In genomic region chr5:59001716-59002115, GRCh38 we compare ENCODE assay signal across 22 cellular contexts.
A peak's percentile ranks its signal among the peaks of the same experiment; 100 is the strongest.
DNase-seq lines count a peak whose midpoint lies in the region; ATAC-seq, FAIRE-seq and TF ChIP-seq lines count a peak whose summit lies in the region.
"Had no signal": no experiment of that assay in that cellular context is flagged by ENCODE, and none has a peak within 500 bp of the region (broad histone marks: within the 10 kb centered on the region; RNA-seq: fewer than 3 reads in every experiment).

No MANE protein-coding gene starts in this region.

- no peak overlapping the region for H3K27ac ChIP-seq in CD4-positive, alpha-beta T cell (ENCODE audit: low read depth, low read length)
- H3K27ac ChIP-seq: C4-2B, GM23248 had no signal

- CTCF ChIA-PET in CD4-positive, alpha-beta T cell (lab: Charles Lee) = interaction anchor here (1.0 kb wide), 1 partner anchor 25 kb away, joined by 3 read pairs; no protein-coding TSS in a partner anchor

- peaks cover 60% of the 10 kb centered on the region for H3K4me1 Mint-ChIP-seq in activated CD4-positive, alpha-beta T cell treated with anti-CD3 and anti-CD28 coated beads, Interleukin-2, amount 10 ng/mL, durations not matched to agents 24 days and 14 days
- H3K4me1 Mint-ChIP-seq in CD4-positive, alpha-beta T cell (ENCODE audit: low read depth) = peaks cover 79% of the 10 kb centered on the region
- H3K4me1 Mint-ChIP-seq in activated naive CD8-positive, alpha-beta T cell treated with anti-CD3 and anti-CD28 coated beads, Interleukin-2, amount 50 U/mL, for 24 hours = peaks cover 65% of the 10 kb centered on the region
- H3K4me1 Mint-ChIP-seq in nephron progenitor cell = peaks cover 58% of the 10 kb centered on the region

- H3K36me3 Mint-ChIP-seq in activated CD4-positive, alpha-beta T cell treated with anti-CD3 and anti-CD28 coated beads, Interleukin-2, amount 10 ng/mL, durations not matched to agents 24 days and 14 days (ENCODE audit: low read depth) = peaks cover 27% of the 10 kb centered on the region
- peaks cover 27% of the 10 kb centered on the region for H3K36me3 Mint-ChIP-seq in CD4-positive, alpha-beta T cell (ENCODE audit: low read depth)
- peaks cover 8% of the 10 kb centered on the region for H3K36me3 Mint-ChIP-seq in activated naive CD8-positive, alpha-beta T cell treated with anti-CD3 and anti-CD28 coated beads, Interleukin-2, amount 50 U/mL, for 24 hours (ENCODE audit: low read depth)
- peaks cover 37% of the 10 kb centered on the region for H3K36me3 Mint-ChIP-seq in nephron progenitor cell (ENCODE audit: low read depth)

- POLR2A ChIA-PET in CD4-positive, alpha-beta T cell (lab: Charles Lee) = no interaction called here

- no peak for FAIRE-seq in D721Med (lab: Jason Lieb, UNC)
- FAIRE-seq: A204.1, GM12891, GM19239 had no signal

- H3K27me3 Mint-ChIP-seq in activated CD4-positive, alpha-beta T cell treated with anti-CD3 and anti-CD28 coated beads, Interleukin-2, amount 10 ng/mL, durations not matched to agents 24 days and 14 days = no peaks in the 10 kb centered on the region
- no peaks in the 10 kb centered on the region for H3K27me3 Mint-ChIP-seq in CD4-positive, alpha-beta T cell
- no peaks in the 10 kb centered on the region for H3K27me3 Mint-ChIP-seq in activated naive CD8-positive, alpha-beta T cell treated with anti-CD3 and anti-CD28 coated beads, Interleukin-2, amount 50 U/mL, for 24 hours
- H3K27me3 Mint-ChIP-seq in nephron progenitor cell (ENCODE audit: low read depth, poor library complexity) = no peaks in the 10 kb centered on the region

- H3K4me3 Mint-ChIP-seq in activated CD4-positive, alpha-beta T cell treated with anti-CD3 and anti-CD28 coated beads, Interleukin-2, amount 10 ng/mL, durations not matched to agents 24 days and 14 days = no peak overlapping the region
- no peak overlapping the region for H3K4me3 Mint-ChIP-seq in CD4-positive, alpha-beta T cell
- no peak overlapping the region for H3K4me3 Mint-ChIP-seq in activated naive CD8-positive, alpha-beta T cell treated with anti-CD3 and anti-CD28 coated beads, Interleukin-2, amount 50 U/mL, for 24 hours
- no peak overlapping the region for H3K4me3 Mint-ChIP-seq in nephron progenitor cell

- H3K27me3 ChIP-seq in CD4-positive, alpha-beta T cell (ENCODE audit: control insufficient read depth, insufficient read depth, low read length) = no peaks in the 10 kb centered on the region

- WGBS in lower leg skin, 2 donors = 90 to 91% methylated on average over 6 of the region's 6 CpGs

- no peak overlapping the region for H3K4me3 ChIP-seq in lower leg skin (ENCODE audit: low read depth, poor library complexity, severe bottlenecking)
- H3K4me3 ChIP-seq: GM23248 had no signal

- no peaks in the 10 kb centered on the region for H3K9me3 Mint-ChIP-seq in activated CD4-positive, alpha-beta T cell treated with anti-CD3 and anti-CD28 coated beads, Interleukin-2, amount 10 ng/mL, durations not matched to agents 24 days and 14 days
- no peaks in the 10 kb centered on the region for H3K9me3 Mint-ChIP-seq in CD4-positive, alpha-beta T cell
- H3K9me3 Mint-ChIP-seq in activated naive CD8-positive, alpha-beta T cell treated with anti-CD3 and anti-CD28 coated beads, Interleukin-2, amount 50 U/mL, for 24 hours = no peaks in the 10 kb centered on the region
- no peaks in the 10 kb centered on the region for H3K9me3 Mint-ChIP-seq in nephron progenitor cell

- no peak for DNase-seq in activated CD4-positive, alpha-beta T cell treated with anti-CD3 and anti-CD28 coated beads, Interleukin-2, amount 10 ng/mL, durations not matched to agents 24 days and 14 days
- no peak for DNase-seq in activated CD4-positive, alpha-beta T cell treated with anti-CD3 and anti-CD28 coated beads, Interleukin-2, amount 50 U/mL, for 48 hours
- DNase-seq in CD4-positive, alpha-beta T cell = no peak
- DNase-seq in activated naive CD8-positive, alpha-beta T cell treated with anti-CD3 and anti-CD28 coated beads, Interleukin-2, amount 50 U/mL, for 24 hours = no peak
- DNase-seq in nephron progenitor cell = no peak
- DNase-seq in D721Med (ENCODE audit: insufficient read length, low spot score) = no peak
- DNase-seq in lower leg skin (ENCODE audit: low spot score in 2 of 2) = no peak
- DNase-seq in UCSD-AML1 (lab: John Stamatoyannopoulos, UW; ENCODE audit: unreplicated experiment) = no peak
- DNase-seq: Calu3, DMS79, GM23248, Kasumi-1, NCI-H1105 treated with DMSO at 0.1 percent for 48 hours, NCI-H187, NCI-H446 treated with DMSO at 0.1 percent for 48 hours, NCI-H748 treated with DMSO at 0.1 percent for 48 hours had no signal

- no peak for TF ChIP-seq CTCF in CD4-positive, alpha-beta T cell (IDR thresholded peaks at IDR 0.05)
- TF ChIP-seq CTCF in nephron progenitor cell (IDR thresholded peaks at IDR 0.05) (no peak), D721Med (IDR thresholded peaks at IDR 0.05; ENCODE audit: insufficient read depth, missing control alignments) (no peak), lower leg skin (IDR thresholded peaks at IDR 0.05) (no peak)

- H3K27ac Mint-ChIP-seq in activated CD4-positive, alpha-beta T cell treated with anti-CD3 and anti-CD28 coated beads, Interleukin-2, amount 10 ng/mL, durations not matched to agents 24 days and 14 days = peak overlapping the region; percentile 71
- peak overlapping the region; percentile 54 for H3K27ac Mint-ChIP-seq in CD4-positive, alpha-beta T cell
- peak overlapping the region; percentile 36 for H3K27ac Mint-ChIP-seq in activated naive CD8-positive, alpha-beta T cell treated with anti-CD3 and anti-CD28 coated beads, Interleukin-2, amount 50 U/mL, for 24 hours
- peak overlapping the region; percentile 36 for H3K27ac Mint-ChIP-seq in nephron progenitor cell

- ATAC-seq in CD4-positive, alpha-beta T cell (ENCODE audit: poor library complexity) = no peak
- no peak for ATAC-seq in activated naive CD8-positive, alpha-beta T cell treated with anti-CD3 and anti-CD28 coated beads, Interleukin-2, amount 50 U/mL, for 24 hours
- ATAC-seq: HCT116, Panc1 had no signal

- TF ChIP-seq POLR2A in lower leg skin (IDR thresholded peaks at IDR 0.05) = no peak

- intact Hi-C loops in activated CD4-positive, alpha-beta T cell treated with anti-CD3 and anti-CD28 coated beads, Interleukin-2, amount 10 ng/mL, durations not matched to agents 24 days and 14 days (cut with micrococcal nuclease) = no loop called here
- intact Hi-C loops in CD4-positive, alpha-beta T cell (cut with DNase I, micrococcal nuclease) = no loop called here
- intact Hi-C loops in lower leg skin (cut with DNase I; ENCODE audit: low total_unique reads) = loop anchor here (10.0 kb wide), 1 partner anchor 107 kb away; no protein-coding TSS in a partner anchor

- H3K9me3 ChIP-seq in CD4-positive, alpha-beta T cell (ENCODE audit: control insufficient read depth, low read length) = no peaks in the 10 kb centered on the region
